13 cellular contexts compared by ENCODE assay signal in genomic region chr2:34652636-34653035, GRCh38.
DNase-seq lines count a peak whose midpoint lies in the region; ATAC-seq, FAIRE-seq and TF ChIP-seq lines count a peak whose summit lies in the region.
"Had no signal": no experiment of that assay in that cellular context is flagged by ENCODE, and none has a peak within 500 bp of the region (broad histone marks: within the 10 kb centered on the region; RNA-seq: fewer than 3 reads in every experiment).

No MANE protein-coding gene starts in this region.

- no peaks in the 10 kb centered on the region for H3K36me3 ChIP-seq in bronchial epithelial cell (ENCODE audit: control insufficient read depth, insufficient read depth, low read length)
- H3K36me3 ChIP-seq in mesendoderm (ENCODE audit: control insufficient read depth, insufficient read depth, low read length) = no peaks in the 10 kb centered on the region
- no peaks in the 10 kb centered on the region for H3K36me3 ChIP-seq in gastrocnemius medialis
- H3K36me3 ChIP-seq: ascending aorta, spleen had no signal

- H3K4me3 Mint-ChIP-seq in activated T-cell treated with anti-CD3 and anti-CD28 coated beads, Interleukin-2, amount 50 U/mL, for 4 hours = no peak overlapping the region
- H3K4me3 Mint-ChIP-seq: activated T-helper 1 cell treated with anti-CD3 and anti-CD28 coated beads, Interleukin-12 subunit alpha, Interleukin-12 subunit beta, Interleukin-2, Interleukin-4 antibody, amounts not matched to agents 30 ng/mL and 10 ng/mL and 1 ng/mL, durations not matched to agents 14 hours and 24 hours and 36 hours; CD8-positive, alpha-beta T cell; T-helper 1 cell treated with Interleukin-12 subunit alpha and Interleukin-12 subunit beta and Interleukin-4 antibody, amounts not matched to agents 30 μg/mL and 1 μg/mL, for 36 hours had no signal

- H4K5ac ChIP-seq in mesendoderm (ENCODE audit: low read length) = no peak overlapping the region

- H2BK15ac ChIP-seq in mesendoderm (replicated peaks; ENCODE audit: low read depth) = no peak overlapping the region

- H3K9me3 ChIP-seq in gastrocnemius medialis = no peaks in the 10 kb centered on the region
- H3K9me3 ChIP-seq: ascending aorta had no signal

- H3K27me3 Mint-ChIP-seq in activated T-cell treated with anti-CD3 and anti-CD28 coated beads, Interleukin-2, amount 50 U/mL, for 4 hours (ENCODE audit: low read depth) = no peaks in the 10 kb centered on the region

- no peak overlapping the region for H3K4me2 ChIP-seq in mesendoderm (ENCODE audit: low read length)

- intact Hi-C loops in gastrocnemius medialis (cut with DNase I; ENCODE audit: low total_unique reads) = no loop called here

- no peak for TF ChIP-seq CTCF in bronchial epithelial cell (IDR thresholded peaks at IDR 0.05; ENCODE audit: insufficient read depth, low read length, severe bottlenecking)
- no peak for TF ChIP-seq CTCF in gastrocnemius medialis (IDR thresholded peaks at IDR 0.05 in 4 of 5, conservative IDR thresholded peaks at IDR 0.05 in 1 of 5)

- no peaks in the 10 kb centered on the region for H3K79me1 ChIP-seq in mesendoderm (ENCODE audit: low read length)

- H4K8ac ChIP-seq in mesendoderm (ENCODE audit: low read depth, low read length) = no peak overlapping the region

- in situ Hi-C loops in gastrocnemius medialis (cut with MboI; ENCODE audit: low sequenced_read_pairs in 4 of 4) = no loop called here

- no peaks in the 10 kb centered on the region for H3K4me1 Mint-ChIP-seq in activated T-cell treated with anti-CD3 and anti-CD28 coated beads, Interleukin-2, amount 50 U/mL, for 4 hours (ENCODE audit: low read depth)

- H3K56ac ChIP-seq in mesendoderm (ENCODE audit: low read length) = no peak overlapping the region

- H2BK5ac ChIP-seq in mesendoderm (ENCODE audit: low read length) = no peak overlapping the region

- no peak overlapping the region for H3K18ac ChIP-seq in mesendoderm (ENCODE audit: low read length)

- H3K4me3 ChIP-seq in bronchial epithelial cell (ENCODE audit: low read depth, low read length) = no peak overlapping the region
- H3K4me3 ChIP-seq in mesendoderm (ENCODE audit: low read length) = no peak overlapping the region
- no peak overlapping the region for H3K4me3 ChIP-seq in gastrocnemius medialis
- H3K4me3 ChIP-seq: ascending aorta, spleen had no signal

- no peaks in the 10 kb centered on the region for H3K79me2 ChIP-seq in mesendoderm (ENCODE audit: control insufficient read depth, insufficient read depth, low read length)

- TF ChIP-seq POLR2A in gastrocnemius medialis (IDR thresholded peaks at IDR 0.05) = no peak

- H3K4me1 ChIP-seq in mesendoderm (ENCODE audit: control insufficient read depth, low read depth, low read length) = no peaks in the 10 kb centered on the region
- no peaks in the 10 kb centered on the region for H3K4me1 ChIP-seq in gastrocnemius medialis
- H3K4me1 ChIP-seq: ascending aorta, spleen had no signal

- DNase-seq in HT-29 (ENCODE audit: low spot score) (peak; percentile 28), NCI-H460 (ENCODE audit: extremely low read depth, low read depth) (peak; percentile 5), bronchial epithelial cell (ENCODE audit: low read depth) (peak; percentile 7), mesendoderm (peak; percentile 34), gastrocnemius medialis (no peak), NK-92 (lab: John Stamatoyannopoulos, UW; ENCODE audit: unreplicated experiment) (no peak)
- no peak for DNase-seq in activated T-cell treated with anti-CD3 and anti-CD28 coated beads, Interleukin-2, amount 50 U/mL, for 4 hours
- DNase-seq: CD8-positive, alpha-beta T cell; NCI-H187; spleen had no signal

- no peaks in the 10 kb centered on the region for H3K36me3 Mint-ChIP-seq in activated T-cell treated with anti-CD3 and anti-CD28 coated beads, Interleukin-2, amount 50 U/mL, for 4 hours (ENCODE audit: insufficient read depth)
- H3K36me3 Mint-ChIP-seq: CD8-positive, alpha-beta T cell had no signal

- FAIRE-seq in bronchial epithelial cell (lab: Jason Lieb, UNC) = no peak

- H2AK5ac ChIP-seq in mesendoderm (ENCODE audit: low read length) = no peak overlapping the region

- no peak for ATAC-seq in activated T-cell treated with anti-CD3 and anti-CD28 coated beads, Interleukin-2, amount 50 U/mL, for 4 hours
- no peak for ATAC-seq in gastrocnemius medialis
- ATAC-seq: CD8-positive, alpha-beta T cell had no signal

- no peak overlapping the region for H3K27ac ChIP-seq in mesendoderm (ENCODE audit: low read depth, low read length)
- H3K27ac ChIP-seq in gastrocnemius medialis = no peak overlapping the region
- H3K27ac ChIP-seq: ascending aorta, spleen had no signal

- no CpG with 5 or more reads among the region's 1 CpG for WGBS in mesendoderm (ENCODE audit: extremely low coverage, insufficient coverage, low lambda C conversion rate)

- no peak overlapping the region for H3K9ac ChIP-seq in mesendoderm (ENCODE audit: low read length)

- no peaks in the 10 kb centered on the region for H3K27me3 ChIP-seq in bronchial epithelial cell (ENCODE audit: control insufficient read depth, insufficient read depth, low read length)
- H3K27me3 ChIP-seq in mesendoderm (ENCODE audit: insufficient read depth, low read length, poor library complexity) = no peaks in the 10 kb centered on the region
- H3K27me3 ChIP-seq in gastrocnemius medialis = no peaks in the 10 kb centered on the region
- H3K27me3 ChIP-seq: ascending aorta, spleen had no signal

- no peak overlapping the region for H3K4ac ChIP-seq in mesendoderm (ENCODE audit: low read depth, low read length)

- H3K9me3 Mint-ChIP-seq in activated T-cell treated with anti-CD3 and anti-CD28 coated beads, Interleukin-2, amount 50 U/mL, for 4 hours = no peaks in the 10 kb centered on the region

- no peak overlapping the region for H3K23ac ChIP-seq in mesendoderm (ENCODE audit: low read length)

- no peak overlapping the region for H2BK120ac ChIP-seq in mesendoderm (ENCODE audit: low read depth, low read length)

Comparison
In these comparisons a context has a peak if more than half of its experiments do, and no peak if none do; other contexts are left out.
1. DNase-seq: peak in HT-29 (single experiment), NCI-H460 (single experiment), bronchial epithelial cell (single experiment) and mesendoderm (single experiment); none in activated T-cell treated with anti-CD3 and anti-CD28 coated beads, Interleukin-2, amount 50 U/mL, for 4 hours (single experiment), gastrocnemius medialis (0 of 2) and NK-92 (single experiment).